Comparison of ENCODE assay signal across 32 cellular contexts in genomic region chr13:54805743-54806142, GRCh38.
DNase-seq lines count a peak whose midpoint lies in the region; ATAC-seq, FAIRE-seq and TF ChIP-seq lines count a peak whose summit lies in the region.
"Had no signal": no experiment of that assay in that cellular context is flagged by ENCODE, and none has a peak within 500 bp of the region (broad histone marks: within the 10 kb centered on the region; RNA-seq: fewer than 3 reads in every experiment).

No MANE protein-coding gene starts in this region.

- no peak for TF ChIP-seq RAD21 in HepG2 (CRISPR knock-in tag; IDR thresholded peaks at IDR 0.05)
- TF ChIP-seq RAD21 in GM12878 (IDR thresholded peaks at IDR 0.05; ENCODE audit: insufficient read depth, low read depth, low read length), result no peak

- H3K9ac ChIP-seq in HepG2 (ENCODE audit: insufficient read depth, low read depth, low read length) (no peak overlapping the region), GM12878 (ENCODE audit: control insufficient read depth, insufficient read depth, low read length) (no peak overlapping the region)
- H3K9ac ChIP-seq: BLaER1; BLaER1 treated with 17β-estradiol and CSF1 and Interleukin-3, amounts not matched to agents 10 nM and 100 nM had no signal

- H3K4me2 ChIP-seq in HepG2 (ENCODE audit: low read depth, low read length) (no peak overlapping the region), GM12878 (ENCODE audit: control insufficient read depth, insufficient read depth) (no peak overlapping the region)
- H3K4me2 ChIP-seq: A549; BLaER1; BLaER1 treated with 17β-estradiol and CSF1 and Interleukin-3, amounts not matched to agents 10 nM and 100 nM had no signal

- SMC1A ChIA-PET in GM12878 (lab: Charles Lee; ENCODE audit: uncharacterized antibody, unreplicated experiment), result no interaction called here

- no peak overlapping the region for H3K27ac ChIP-seq in HepG2 (ENCODE audit: extremely low read length, insufficient read depth, low read length)
- H3K27ac ChIP-seq in right lobe of liver, result no peak overlapping the region
- no peak overlapping the region for H3K27ac ChIP-seq in GM12878 (ENCODE audit: control insufficient read depth, insufficient read depth)
- H3K27ac ChIP-seq: 22Rv1; A549; BLaER1; BLaER1 treated with 17β-estradiol and CSF1 and Interleukin-3, amounts not matched to agents 10 nM and 100 nM; C4-2B had no signal

- intact Hi-C loops in HepG2 (cut with micrococcal nuclease; ENCODE audit: unreplicated experiment), result no loop called here
- intact Hi-C loops in right lobe of liver (cut with DNase I), result no loop called here
- intact Hi-C loops in GM12878 (cut with micrococcal nuclease; ENCODE audit: unreplicated experiment), result no loop called here
- intact Hi-C loops in left ventricle myocardium superior (cut with micrococcal nuclease), result no loop called here

- WGBS in HepG2 (ENCODE audit: low lambda C conversion rate), result 21% methylated on average over 3 of the region's 3 CpGs
- WGBS in right lobe of liver (ENCODE audit: insufficient coverage, low coverage, low lambda C conversion rate, missing lambda C conversion rate), result 57% methylated on average over 3 of the region's 3 CpGs
- 60% methylated on average over 3 of the region's 3 CpGs for WGBS in GM12878 (ENCODE audit: insufficient coverage, insufficient replicate concordance, low lambda C conversion rate, missing lambda C conversion rate)

- no peak overlapping the region for H3K4me3 ChIP-seq in HepG2 (replicated peaks in 1 of 3; ENCODE audit: insufficient read depth in 1 of 3, low read depth in 2 of 3, low read length in 3 of 3)
- no peak overlapping the region for H3K4me3 ChIP-seq in right lobe of liver
- H3K4me3 ChIP-seq in GM12878, result no peak overlapping the region
- H3K4me3 ChIP-seq: A549; BLaER1; BLaER1 treated with 17β-estradiol and CSF1 and Interleukin-3, amounts not matched to agents 10 nM and 100 nM had no signal

- DNase-seq in HepG2 (ENCODE audit: low spot score) (no peak), right lobe of liver (no peak), HEK293T (ENCODE audit: extremely low spot score) (no peak), GM12878 (ENCODE audit: low read depth, low spot score) (no peak), left ventricle myocardium superior (no peak)
- DNase-seq: 8988T; ACHN; AML-193; BE2C; C1 segment of cervical spinal cord; Caco-2; Calu3; CD4-positive, alpha-beta memory T cell; CD4-positive, alpha-beta T cell; CD4-positive, CD25-positive, alpha-beta regulatory T cell; CD8-positive, alpha-beta memory T cell; CD8-positive, alpha-beta T cell; COR-L47; DMS 273 treated with DMSO at 0.1 percent for 48 hours; DMS153; DMS53; DMS79; DMS79 treated with DMSO at 0.1 percent for 48 hours; DND-41; EL had no signal

- H3K9me3 ChIP-seq in HepG2 (ENCODE audit: low read length) (peaks cover 52% of the 10 kb centered on the region), right lobe of liver (no peaks in the 10 kb centered on the region), GM12878 (replicated peaks; ENCODE audit: control insufficient read depth, insufficient read depth, low read length) (no peaks in the 10 kb centered on the region)
- H3K9me3 ChIP-seq: A549; BE2C; BLaER1; BLaER1 treated with 17β-estradiol and CSF1 and Interleukin-3, amounts not matched to agents 10 nM and 100 nM; Caco-2 had no signal

- TF ChIP-seq POLR2A in HepG2 (IDR thresholded peaks at IDR 0.05; ENCODE audit: insufficient read depth in 1 of 2, low read depth in 2 of 2, low read length in 2 of 2) (no peak), right lobe of liver (IDR thresholded peaks at IDR 0.05) (no peak), GM12878 (IDR thresholded peaks at IDR 0.05; ENCODE audit: low read depth, low read length) (no peak)

- H3K79me2 ChIP-seq in HepG2 (ENCODE audit: insufficient read depth, low read length) (no peaks in the 10 kb centered on the region), GM12878 (ENCODE audit: control insufficient read depth, insufficient read depth, low read length) (no peaks in the 10 kb centered on the region)

- FAIRE-seq in HepG2 (lab: Jason Lieb, UNC), result no peak
- no peak for FAIRE-seq in GM12878 (lab: Jason Lieb, UNC)
- FAIRE-seq: A549, D721Med had no signal

- H3K4me1 ChIP-seq in HepG2 (ENCODE audit: insufficient read depth, low read length), result no peaks in the 10 kb centered on the region
- H3K4me1 ChIP-seq in right lobe of liver, result no peaks in the 10 kb centered on the region
- H3K4me1 ChIP-seq in GM12878 (ENCODE audit: control insufficient read depth, insufficient read depth, low read length), result no peaks in the 10 kb centered on the region
- H3K4me1 ChIP-seq: A549; BE2C; BLaER1; BLaER1 treated with 17β-estradiol and CSF1 and Interleukin-3, amounts not matched to agents 10 nM and 100 nM; Caco-2 had no signal

- in situ Hi-C loops in HepG2 (cut with HindIII; ENCODE audit: extremely low pct_ligation_motif_present, low pct_unique_long_range_greater_than_20kb), result no loop called here
- in situ Hi-C loops in GM12878 (cut with MboI), result no loop called here

- H3K36me3 ChIP-seq in HepG2 (replicated peaks in 1 of 2; ENCODE audit: control insufficient read depth in 1 of 2, insufficient read depth in 2 of 2, low read length in 2 of 2), result no peaks in the 10 kb centered on the region
- no peaks in the 10 kb centered on the region for H3K36me3 ChIP-seq in right lobe of liver
- no peaks in the 10 kb centered on the region for H3K36me3 ChIP-seq in GM12878 (ENCODE audit: control insufficient read depth in 2 of 2, insufficient read depth in 2 of 2, low read length in 1 of 2)
- H3K36me3 ChIP-seq: BE2C; BLaER1; BLaER1 treated with 17β-estradiol and CSF1 and Interleukin-3, amounts not matched to agents 10 nM and 100 nM had no signal

- TF ChIP-seq EP300 in HepG2 (IDR thresholded peaks at IDR 0.05; ENCODE audit: low read depth in 2 of 2, low read length in 2 of 2), result no peak
- TF ChIP-seq EP300 in HepG2 (CRISPR knock-in tag; IDR thresholded peaks at IDR 0.05; ENCODE audit: borderline replicate concordance), result no peak
- TF ChIP-seq EP300 in GM12878 (IDR thresholded peaks at IDR 0.05; ENCODE audit: borderline replicate concordance in 1 of 2, control insufficient read depth in 1 of 2, low read depth in 2 of 2, low read length in 2 of 2), result no peak

- H4K20me1 ChIP-seq in HepG2 (ENCODE audit: insufficient read depth, low read length) (no peaks in the 10 kb centered on the region), GM12878 (ENCODE audit: control insufficient read depth, insufficient read depth) (no peaks in the 10 kb centered on the region)
- H4K20me1 ChIP-seq: BLaER1; BLaER1 treated with 17β-estradiol and CSF1 and Interleukin-3, amounts not matched to agents 10 nM and 100 nM had no signal

- POLR2A ChIA-PET in HepG2 (lab: Yijun Ruan, JAX) (no interaction called here), HEK293T (lab: Yijun Ruan, JAX) (no interaction called here), GM12878 (lab: Charles Lee) (no interaction called here)

- BruUV-seq in HepG2 (replicated peaks; lab: Mats Ljungman, UMichigan), result no TSS peak
- BruUV-seq in GM12878 (replicated peaks; lab: Mats Ljungman, UMichigan), result no TSS peak

- RAD21 ChIA-PET in GM12878 (lab: Charles Lee; ENCODE audit: unreplicated experiment), result no interaction called here

- CTCF ChIA-PET in HepG2 (lab: Yijun Ruan, JAX; ENCODE audit: low intra/inter-chr PET ratio, low total read pairs) (no interaction called here), HEK293T (lab: Yijun Ruan, JAX) (no interaction called here), GM12878 (lab: Yijun Ruan, JAX) (no interaction called here)

- H2AFZ ChIP-seq in HepG2 (ENCODE audit: low read length) (no peak overlapping the region), GM12878 (ENCODE audit: control insufficient read depth, low read depth, low read length) (no peak overlapping the region)

- ATAC-seq in HepG2 (no peak), right lobe of liver (no peak), GM12878 (no peak), left ventricle myocardium superior (no peak), HG03520 (IDR thresholded peaks at IDR 0.05; ENCODE audit: unreplicated experiment) (no peak)
- ATAC-seq: A549; CD8-positive, alpha-beta T cell had no signal

- no peaks in the 10 kb centered on the region for H3K27me3 ChIP-seq in HepG2 (ENCODE audit: control insufficient read depth in 1 of 2, insufficient read depth in 2 of 2, low read length in 2 of 2)
- no peaks in the 10 kb centered on the region for H3K27me3 ChIP-seq in right lobe of liver
- no peaks in the 10 kb centered on the region for H3K27me3 ChIP-seq in GM12878 (replicated peaks in 1 of 2; ENCODE audit: control insufficient read depth in 2 of 2, insufficient read depth in 2 of 2, low read length in 1 of 2)
- H3K27me3 ChIP-seq: BE2C; BLaER1; BLaER1 treated with 17β-estradiol and CSF1 and Interleukin-3, amounts not matched to agents 10 nM and 100 nM had no signal

- TF ChIP-seq CTCF in HepG2 (CRISPR knock-in tag; IDR thresholded peaks at IDR 0.05) (no peak), right lobe of liver (IDR thresholded peaks at IDR 0.05) (no peak), GM12878 (IDR thresholded peaks at IDR 0.05 in 2 of 3, conservative IDR thresholded peaks at IDR 0.05 in 1 of 3; ENCODE audit: control insufficient read depth in 2 of 3, extremely low read depth in 1 of 3, insufficient read depth in 1 of 3, low read depth in 3 of 3, low read length in 3 of 3) (no peak)

TF ChIP-seq in HepG2, 621 proteins besides CTCF, POLR2A, EP300 and RAD21 (continues in another document):
- TF ChIP-seq ZNF138 (CRISPR knock-in tag; IDR thresholded peaks at IDR 0.05; ENCODE audit: low read depth), result no peak

TF ChIP-seq in HEK293T, 16 proteins besides CTCF, POLR2A, EP300 and RAD21:
- TF ChIP-seq TARDBP (IDR thresholded peaks at IDR 0.05) (no peak), ELF4 (IDR thresholded peaks at IDR 0.05) (peak; percentile 57; the same call in 1 of the 2 replicates)

TF ChIP-seq in GM12878, 131 proteins besides CTCF, POLR2A, EP300 and RAD21 (continues in another document):
- TF ChIP-seq HCFC1 (IDR thresholded peaks at IDR 0.05; ENCODE audit: low read length) (no peak), SUZ12 (IDR thresholded peaks at IDR 0.05; ENCODE audit: unreplicated experiment) (no peak), PKNOX1 (IDR thresholded peaks at IDR 0.05) (no peak)
